ENCODE assay signal across 11 cellular contexts in genomic region chr9:124839612-124840299, GRCh38. TPM values are rescaled to one million over a fixed set of nuclear protein-coding genes. Genes with fewer than 3 reads are reported as not detected.
DNase-seq lines count a peak whose midpoint lies in the region; ATAC-seq, FAIRE-seq and TF ChIP-seq lines count a peak whose summit lies in the region.
"Had no signal": no experiment of that assay in that cellular context is flagged by ENCODE, and none has a peak within 500 bp of the region (broad histone marks: within the 10 kb centered on the region; RNA-seq: fewer than 3 reads in every experiment).

No MANE protein-coding gene starts in this region.

- DNase-seq in AG09319 (ENCODE audit: extremely low read depth, low read depth) (no peak), HCT116 (ENCODE audit: low read depth, low spot score) (peak; percentile 33), left lobe of liver (ENCODE audit: low spot score) (no peak), sigmoid colon (no peak), frontal cortex (ENCODE audit: low spot score in 2 of 2) (no peak)
- no peak for DNase-seq in activated CD8-positive, alpha-beta T cell treated with anti-CD3 and anti-CD28 coated beads for 36 hours
- DNase-seq in activated CD4-positive, alpha-beta T cell treated with anti-CD3 and anti-CD28 coated beads, Interleukin-2, amount 10 ng/mL, durations not matched to agents 7 days and 5 days = no peak
- DNase-seq: activated naive CD4-positive, alpha-beta T cell; NCI-H187 treated with DMSO at 0.1 percent for 48 hours had no signal

- H3K27me3 Mint-ChIP-seq in activated CD8-positive, alpha-beta T cell treated with anti-CD3 and anti-CD28 coated beads for 36 hours = peaks cover 15% of the 10 kb centered on the region
- H3K27me3 Mint-ChIP-seq in activated CD4-positive, alpha-beta T cell treated with anti-CD3 and anti-CD28 coated beads, Interleukin-2, amount 10 ng/mL, durations not matched to agents 7 days and 5 days = peaks cover 13% of the 10 kb centered on the region

- H3K9me3 Mint-ChIP-seq in activated CD8-positive, alpha-beta T cell treated with anti-CD3 and anti-CD28 coated beads for 36 hours = no peaks in the 10 kb centered on the region
- H3K9me3 Mint-ChIP-seq in activated CD4-positive, alpha-beta T cell treated with anti-CD3 and anti-CD28 coated beads, Interleukin-2, amount 10 ng/mL, durations not matched to agents 7 days and 5 days = no peaks in the 10 kb centered on the region

- CTCF ChIA-PET in HCT116 (lab: Charles Lee) = interaction anchor here (0.6 to 5.1 kb wide), 23 partner anchors 8 to 304 kb away, joined by 3 to 87 read pairs (median 6); partner anchors contain the start of genes ARPC5L, NR6A1, RPL35 and WDR38
- CTCF ChIA-PET in activated CD8-positive, alpha-beta T cell treated with anti-CD3 and anti-CD28 coated beads for 36 hours (lab: Charles Lee) = interaction anchor here (0.8 to 8.4 kb wide), 14 partner anchors 8 to 132 kb away, joined by 3 to 66 read pairs (median 4); partner anchors contain the start of genes NR6A1, OLFML2A and WDR38
- CTCF ChIA-PET in activated CD4-positive, alpha-beta T cell treated with anti-CD3 and anti-CD28 coated beads, Interleukin-2, amount 10 ng/mL, durations not matched to agents 7 days and 5 days (lab: Charles Lee) = interaction anchor here (0.9 to 3.8 kb wide), 5 partner anchors 13 to 212 kb away, joined by 3 to 26 read pairs (median 3); partner anchors contain the start of gene WDR38

- H4K20me1 ChIP-seq in HCT116 (ENCODE audit: insufficient read depth) = no peaks in the 10 kb centered on the region

- H3K27me3 ChIP-seq in HCT116 (ENCODE audit: insufficient read depth, low read length) (no peaks in the 10 kb centered on the region), sigmoid colon (no peaks in the 10 kb centered on the region)
- H3K27me3 ChIP-seq: suprapubic skin had no signal

- ATAC-seq in HCT116 (peak; percentile 65), left lobe of liver (peak; percentile 24), HG02884 (IDR thresholded peaks at IDR 0.05; ENCODE audit: unreplicated experiment) (no peak)
- peak; percentile 62 for ATAC-seq in activated CD8-positive, alpha-beta T cell treated with anti-CD3 and anti-CD28 coated beads for 36 hours

- H3K27ac Mint-ChIP-seq in activated CD8-positive, alpha-beta T cell treated with anti-CD3 and anti-CD28 coated beads for 36 hours = no peak overlapping the region
- no peak overlapping the region for H3K27ac Mint-ChIP-seq in activated CD4-positive, alpha-beta T cell treated with anti-CD3 and anti-CD28 coated beads, Interleukin-2, amount 10 ng/mL, durations not matched to agents 7 days and 5 days

- no peak overlapping the region for H3K4me3 Mint-ChIP-seq in activated CD8-positive, alpha-beta T cell treated with anti-CD3 and anti-CD28 coated beads for 36 hours
- no peak overlapping the region for H3K4me3 Mint-ChIP-seq in activated CD4-positive, alpha-beta T cell treated with anti-CD3 and anti-CD28 coated beads, Interleukin-2, amount 10 ng/mL, durations not matched to agents 7 days and 5 days

- no peaks in the 10 kb centered on the region for H3K36me3 Mint-ChIP-seq in activated CD8-positive, alpha-beta T cell treated with anti-CD3 and anti-CD28 coated beads for 36 hours (ENCODE audit: low read depth)
- H3K36me3 Mint-ChIP-seq in activated CD4-positive, alpha-beta T cell treated with anti-CD3 and anti-CD28 coated beads, Interleukin-2, amount 10 ng/mL, durations not matched to agents 7 days and 5 days (ENCODE audit: low read depth) = no peaks in the 10 kb centered on the region

- no peaks in the 10 kb centered on the region for H3K79me2 ChIP-seq in HCT116 (ENCODE audit: insufficient read depth, low read length)

- intact Hi-C loops in HCT116 (cut with micrococcal nuclease) = no loop called here
- intact Hi-C loops in activated CD8-positive, alpha-beta T cell treated with anti-CD3 and anti-CD28 coated beads for 36 hours (cut with micrococcal nuclease) = no loop called here
- intact Hi-C loops in sigmoid colon (cut with DNase I) = loop anchor here (5.0 kb wide), 1 partner anchor 62 kb away; the partner anchor contains the start of gene OLFML2A

- peak overlapping the region; percentile 17; the same call in 1 of the 2 replicates for H3K4me2 ChIP-seq in HCT116 (ENCODE audit: low read length)

- no peaks in the 10 kb centered on the region for H3K9me3 ChIP-seq in HCT116 (ENCODE audit: control insufficient read depth in 1 of 2, insufficient read depth in 1 of 2, low read depth in 1 of 2, low read length in 2 of 2)
- H3K9me3 ChIP-seq in sigmoid colon = no peaks in the 10 kb centered on the region
- H3K9me3 ChIP-seq: suprapubic skin had no signal

- no peak for TF ChIP-seq RAD21 in HCT116 (IDR thresholded peaks at IDR 0.05; ENCODE audit: low read depth)

- peak overlapping the region; percentile 42 for H2AFZ ChIP-seq in HCT116 (ENCODE audit: low read depth, low read length, poor library complexity, severe bottlenecking)

- FAIRE-seq in frontal cortex (lab: Jason Lieb, UNC) = no peak

- RAD21 ChIA-PET in HCT116 (lab: Charles Lee; ENCODE audit: low non-redundant PET in 1 of 2, low total read pairs in 2 of 2, uncharacterized antibody in 2 of 2, unreplicated experiment in 2 of 2) = interaction anchor here (1.8 to 1.9 kb wide), 2 partner anchors 13 kb away, joined by 4 to 9 read pairs; partner anchors contain the start of gene WDR38 (in 1 of the 2)

- no peak for TF ChIP-seq EP300 in sigmoid colon (IDR thresholded peaks at IDR 0.05)

- no peaks in the 10 kb centered on the region for H3K9me2 ChIP-seq in HCT116 (ENCODE audit: insufficient read depth)

- H3K4me3 ChIP-seq in HCT116 (replicated peaks in 1 of 2; ENCODE audit: low read depth in 1 of 2, low read length in 2 of 2) = no peak overlapping the region
- no peak overlapping the region for H3K4me3 ChIP-seq in sigmoid colon

- H3K27ac ChIP-seq in HCT116 (ENCODE audit: low read depth, low read length) (no peak overlapping the region), sigmoid colon (no peak overlapping the region)
- H3K27ac ChIP-seq: suprapubic skin had no signal

- 66 to 71% methylated on average over 12 of the region's 12 CpGs for WGBS in sigmoid colon, 2 donors

- TF ChIP-seq POLR2A in HCT116 (IDR thresholded peaks at IDR 0.05; ENCODE audit: borderline replicate concordance, extremely low read depth, insufficient read depth, insufficient read length) (no peak), sigmoid colon (IDR thresholded peaks at IDR 0.05) (no peak)

- TF ChIP-seq CTCF in AG09319 (IDR thresholded peaks at IDR 0.05; ENCODE audit: low read depth, low read length) = peak; percentile 45
- peak in 2 of 3 experiments; percentile 66 to 81; a peak in 4 of 6 replicates for TF ChIP-seq CTCF in HCT116 (IDR thresholded peaks at IDR 0.05 in 2 of 3, conservative IDR thresholded peaks at IDR 0.05 in 1 of 3; ENCODE audit: borderline replicate concordance in 1 of 3, insufficient read depth in 1 of 3, low read depth in 2 of 3, low read length in 2 of 3)
- TF ChIP-seq CTCF in activated CD8-positive, alpha-beta T cell treated with anti-CD3 and anti-CD28 coated beads for 36 hours (IDR thresholded peaks at IDR 0.05) = no peak
- peak in 2 of 4 experiments; percentile 41 to 45 for TF ChIP-seq CTCF in sigmoid colon (IDR thresholded peaks at IDR 0.05)

- H3K4me1 Mint-ChIP-seq in activated CD8-positive, alpha-beta T cell treated with anti-CD3 and anti-CD28 coated beads for 36 hours (ENCODE audit: low read depth) = no peaks in the 10 kb centered on the region
- no peaks in the 10 kb centered on the region for H3K4me1 Mint-ChIP-seq in activated CD4-positive, alpha-beta T cell treated with anti-CD3 and anti-CD28 coated beads, Interleukin-2, amount 10 ng/mL, durations not matched to agents 7 days and 5 days

- H3K4me1 ChIP-seq in HCT116 (ENCODE audit: control insufficient read depth in 1 of 2, insufficient read depth in 2 of 2, low read length in 2 of 2) (peaks cover 26 to 48% of the 10 kb centered on the region in 2 experiments), sigmoid colon (peaks cover 0 to 18% (median 15%) of the 10 kb centered on the region in 4 donors)

- POLR2A ChIA-PET in HCT116 (lab: Charles Lee) = interaction anchor here (1.1 to 1.3 kb wide), 3 partner anchors 10 to 402 kb away, joined by 3 to 4 read pairs (median 3); partner anchors contain the start of genes HSPA5 and WDR38
- POLR2A ChIA-PET in activated CD8-positive, alpha-beta T cell treated with anti-CD3 and anti-CD28 coated beads for 36 hours (lab: Charles Lee) = interaction anchor here (1.0 to 1.5 kb wide), 2 partner anchors 10 to 16 kb away, joined by 3 read pairs; no protein-coding TSS in a partner anchor
- POLR2A ChIA-PET in activated CD4-positive, alpha-beta T cell treated with anti-CD3 and anti-CD28 coated beads, Interleukin-2, amount 10 ng/mL, durations not matched to agents 7 days and 5 days (lab: Charles Lee) = no interaction called here

- H3K9ac ChIP-seq in HCT116 (ENCODE audit: low read length) = no peak overlapping the region

- BruUV-seq in HCT116 (replicated peaks; lab: Mats Ljungman, UMichigan) = no TSS peak

- H3K36me3 ChIP-seq in HCT116 (ENCODE audit: control insufficient read depth in 1 of 2, insufficient read depth in 2 of 2, low read length in 2 of 2) = no peaks in the 10 kb centered on the region
- H3K36me3 ChIP-seq in sigmoid colon = no peaks in the 10 kb centered on the region
- H3K36me3 ChIP-seq: suprapubic skin had no signal

TF ChIP-seq in HCT116, 20 proteins besides CTCF, POLR2A, EP300 and RAD21 (continues in another document):
- no peak for TF ChIP-seq CEBPB (IDR thresholded peaks at IDR 0.05; ENCODE audit: low read depth)

RNA-seq across cellular contexts. Expression of gene WDR38, which starts 13.5 kb away (rescaled TPM):
- not detected for total RNA-seq in HCT116 (2021; ENCODE audit: unreplicated experiment)
- polyA plus RNA-seq in HCT116 (2012) = not detected in 2 replicates
- not detected for total RNA-seq in activated CD8-positive, alpha-beta T cell treated with anti-CD3 and anti-CD28 coated beads for 36 hours
- not detected for total RNA-seq in left lobe of liver
- not detected for total RNA-seq in sigmoid colon
- polyA plus RNA-seq in sigmoid colon = not detected
- total RNA-seq in activated CD4-positive, alpha-beta T cell treated with anti-CD3 and anti-CD28 coated beads, Interleukin-2, amount 10 ng/mL, durations not matched to agents 7 days and 5 days = not detected
- total RNA-seq in frontal cortex = not detected
- total RNA-seq: suprapubic skin had no signal

RNA-seq across cellular contexts. Expression of gene RPL35, which starts 22.0 kb away (rescaled TPM):
- total RNA-seq in HCT116 (2021; ENCODE audit: unreplicated experiment) = 1,754 TPM
- polyA plus RNA-seq in HCT116 (2012) = 2,813 and 3,271 TPM in 2 replicates
- 1,000 to 10,000 TPM; 2,301 to 2,341 TPM for total RNA-seq in activated CD8-positive, alpha-beta T cell treated with anti-CD3 and anti-CD28 coated beads for 36 hours
- 386 TPM for total RNA-seq in left lobe of liver
- 1,000 to 10,000 TPM; 1,773 to 4,392 (median 3,675) TPM for total RNA-seq in sigmoid colon
- polyA plus RNA-seq in sigmoid colon = 1,000 to 10,000 TPM; 3,565 to 4,971 (median 3,954) TPM
- 1,000 to 10,000 TPM; 1,403 to 1,537 TPM for total RNA-seq in activated CD4-positive, alpha-beta T cell treated with anti-CD3 and anti-CD28 coated beads, Interleukin-2, amount 10 ng/mL, durations not matched to agents 7 days and 5 days
- 884 TPM for total RNA-seq in frontal cortex

RNA-seq across cellular contexts. Expression of gene ARPC5L, which starts 22.2 kb away (rescaled TPM):
- total RNA-seq in HCT116 (2021; ENCODE audit: unreplicated experiment) (50.0 TPM), left lobe of liver (16.4 TPM), sigmoid colon (10 to 100 TPM; 16.9 to 26.2 (median 24.5) TPM), frontal cortex (10.6 TPM)
- 41.9 and 42.2 TPM in 2 replicates for polyA plus RNA-seq in HCT116 (2012)
- 10 to 100 TPM; 72.7 to 73.9 TPM for total RNA-seq in activated CD8-positive, alpha-beta T cell treated with anti-CD3 and anti-CD28 coated beads for 36 hours
- polyA plus RNA-seq in sigmoid colon = 10 to 100 TPM; 57.7 to 70.3 (median 65.7) TPM
- 10 to 100 TPM; 44.1 to 63.3 TPM for total RNA-seq in activated CD4-positive, alpha-beta T cell treated with anti-CD3 and anti-CD28 coated beads, Interleukin-2, amount 10 ng/mL, durations not matched to agents 7 days and 5 days
